1 cellular context compared by ENCODE assay signal in the genomic region with DNA sequence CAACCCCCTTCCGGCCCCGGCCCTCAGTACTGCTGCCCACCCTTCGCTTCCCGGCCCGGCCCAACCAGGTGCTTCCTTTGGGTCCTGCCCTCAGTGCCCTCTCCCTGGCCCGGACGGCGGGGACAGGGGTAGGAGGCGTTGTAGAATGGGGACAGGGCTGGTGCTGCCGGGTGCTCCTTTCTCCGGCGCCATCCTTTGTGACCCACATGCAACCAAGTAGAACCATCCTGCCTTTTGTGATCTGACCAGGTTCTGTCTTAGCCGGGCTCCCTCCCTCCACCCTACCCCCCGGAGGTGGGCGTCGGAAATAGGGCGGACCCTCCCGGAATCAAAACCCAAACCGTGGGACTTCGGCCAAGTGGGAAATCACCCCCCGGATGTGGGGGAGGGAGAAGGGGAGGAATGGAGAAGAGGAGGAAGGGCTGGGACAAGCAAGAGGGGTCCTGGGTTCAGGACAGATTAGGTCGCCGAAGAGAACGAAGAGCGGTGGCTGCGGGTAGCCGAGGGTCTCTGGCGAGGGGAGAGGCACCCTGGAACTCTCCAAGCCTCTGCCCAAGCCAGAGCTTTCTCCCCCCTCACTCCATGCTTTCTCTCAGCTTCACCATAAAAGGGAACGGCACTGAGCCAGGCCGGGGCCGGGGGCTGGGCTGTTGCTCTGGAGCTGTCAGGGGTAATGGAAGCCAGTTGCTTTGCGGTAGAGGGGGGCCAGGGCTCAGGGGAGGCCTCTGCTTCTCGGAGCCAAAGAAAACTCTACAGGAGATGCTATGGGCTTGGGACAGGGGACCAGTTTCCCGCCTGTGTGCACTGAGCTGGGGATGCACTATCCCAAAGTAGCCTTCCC.
TF ChIP-seq lines count a peak whose summit lies in the region.

No MANE protein-coding gene starts in this region.

TF ChIP-seq in HepG2, 621 proteins besides CTCF, POLR2A, EP300 and RAD21 (continued from another document and continues in another):
- TF ChIP-seq, protein P1, sequence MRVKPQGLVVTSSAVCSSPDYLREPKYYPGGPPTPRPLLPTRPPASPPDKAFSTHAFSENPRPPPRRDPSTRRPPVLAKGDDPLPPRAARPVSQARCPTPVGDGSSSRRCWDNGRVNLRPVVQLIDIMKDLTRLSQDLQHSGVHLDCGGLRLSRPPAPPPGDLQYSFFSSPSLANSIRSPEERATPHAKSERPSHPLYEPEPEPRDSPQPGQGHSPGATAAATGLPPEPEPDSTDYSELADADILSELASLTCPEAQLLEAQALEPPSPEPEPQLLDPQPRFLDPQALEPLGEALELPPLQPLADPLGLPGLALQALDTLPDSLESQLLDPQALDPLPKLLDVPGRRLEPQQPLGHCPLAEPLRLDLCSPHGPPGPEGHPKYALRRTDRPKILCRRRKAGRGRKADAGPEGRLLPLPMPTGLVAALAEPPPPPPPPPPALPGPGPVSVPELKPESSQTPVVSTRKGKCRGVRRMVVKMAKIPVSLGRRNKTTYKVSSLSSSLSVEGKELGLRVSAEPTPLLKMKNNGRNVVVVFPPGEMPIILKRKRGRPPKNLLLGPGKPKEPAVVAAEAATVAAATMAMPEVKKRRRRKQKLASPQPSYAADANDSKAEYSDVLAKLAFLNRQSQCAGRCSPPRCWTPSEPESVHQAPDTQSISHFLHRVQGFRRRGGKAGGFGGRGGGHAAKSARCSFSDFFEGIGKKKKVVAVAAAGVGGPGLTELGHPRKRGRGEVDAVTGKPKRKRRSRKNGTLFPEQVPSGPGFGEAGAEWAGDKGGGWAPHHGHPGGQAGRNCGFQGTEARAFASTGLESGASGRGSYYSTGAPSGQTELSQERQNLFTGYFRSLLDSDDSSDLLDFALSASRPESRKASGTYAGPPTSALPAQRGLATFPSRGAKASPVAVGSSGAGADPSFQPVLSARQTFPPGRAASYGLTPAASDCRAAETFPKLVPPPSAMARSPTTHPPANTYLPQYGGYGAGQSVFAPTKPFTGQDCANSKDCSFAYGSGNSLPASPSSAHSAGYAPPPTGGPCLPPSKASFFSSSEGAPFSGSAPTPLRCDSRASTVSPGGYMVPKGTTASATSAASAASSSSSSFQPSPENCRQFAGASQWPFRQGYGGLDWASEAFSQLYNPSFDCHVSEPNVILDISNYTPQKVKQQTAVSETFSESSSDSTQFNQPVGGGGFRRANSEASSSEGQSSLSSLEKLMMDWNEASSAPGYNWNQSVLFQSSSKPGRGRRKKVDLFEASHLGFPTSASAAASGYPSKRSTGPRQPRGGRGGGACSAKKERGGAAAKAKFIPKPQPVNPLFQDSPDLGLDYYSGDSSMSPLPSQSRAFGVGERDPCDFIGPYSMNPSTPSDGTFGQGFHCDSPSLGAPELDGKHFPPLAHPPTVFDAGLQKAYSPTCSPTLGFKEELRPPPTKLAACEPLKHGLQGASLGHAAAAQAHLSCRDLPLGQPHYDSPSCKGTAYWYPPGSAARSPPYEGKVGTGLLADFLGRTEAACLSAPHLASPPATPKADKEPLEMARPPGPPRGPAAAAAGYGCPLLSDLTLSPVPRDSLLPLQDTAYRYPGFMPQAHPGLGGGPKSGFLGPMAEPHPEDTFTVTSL (CRISPR knock-in tag; IDR thresholded peaks at IDR 0.05; ENCODE audit: borderline replicate concordance): peak; percentile 15; the same call in 1 of the 2 replicates
- TF ChIP-seq STAG1 (CRISPR knock-in tag; IDR thresholded peaks at IDR 0.05) (no peak), ZSCAN22 (CRISPR knock-in tag; IDR thresholded peaks at IDR 0.05) (no peak), ZNF224 (CRISPR knock-in tag; IDR thresholded peaks at IDR 0.05) (0 out of 2 replicates have a peak, but pooled peaks have one; percentile 2), MZF1 (CRISPR knock-in tag; IDR thresholded peaks at IDR 0.05; ENCODE audit: borderline replicate concordance) (no peak), ZNF256 (CRISPR knock-in tag; conservative IDR thresholded peaks at IDR 0.05) (no peak), RORA (CRISPR knock-in tag; IDR thresholded peaks at IDR 0.05) (no peak), ZFP1 (CRISPR knock-in tag; IDR thresholded peaks at IDR 0.05) (no peak), ZSCAN20 (CRISPR knock-in tag; IDR thresholded peaks at IDR 0.05; ENCODE audit: borderline replicate concordance) (no peak), SNAI1 (CRISPR knock-in tag; IDR thresholded peaks at IDR 0.05; ENCODE audit: borderline replicate concordance) (no peak), ZNF34 (CRISPR knock-in tag; IDR thresholded peaks at IDR 0.05; ENCODE audit: borderline replicate concordance) (no peak), MYC (CRISPR knock-in tag; IDR thresholded peaks at IDR 0.05; ENCODE audit: borderline replicate concordance) (peak; percentile 5; the same call in 1 of the 2 replicates), ZNF350 (CRISPR knock-in tag; IDR thresholded peaks at IDR 0.05; ENCODE audit: borderline replicate concordance, low read depth) (no peak), ZNF670 (CRISPR knock-in tag; IDR thresholded peaks at IDR 0.05; ENCODE audit: borderline replicate concordance) (no peak; the same call in 1 of the 2 replicates), HNF4G (IDR thresholded peaks at IDR 0.05; ENCODE audit: borderline replicate concordance, low read depth, low read length) (no peak), HNF4G (CRISPR knock-in tag; IDR thresholded peaks at IDR 0.05; ENCODE audit: borderline replicate concordance, low read depth) (no peak; the same call in 1 of the 2 replicates), PHF21A (CRISPR knock-in tag; IDR thresholded peaks at IDR 0.05) (no peak), CCAR2 (optimal IDR thresholded peaks at IDR 0.05; ENCODE audit: low read depth, low read length) (no peak), ZNF616 (CRISPR knock-in tag; IDR thresholded peaks at IDR 0.05; ENCODE audit: low read depth) (no peak), RFXAP (CRISPR knock-in tag; IDR thresholded peaks at IDR 0.05; ENCODE audit: borderline replicate concordance) (no peak), ZNF746 (CRISPR knock-in tag; IDR thresholded peaks at IDR 0.05) (peak; percentile 59; the same call in 1 of the 2 replicates), ZNF260 (CRISPR knock-in tag; IDR thresholded peaks at IDR 0.05; ENCODE audit: borderline replicate concordance, low read depth) (no peak)
- TF ChIP-seq, protein P2, sequence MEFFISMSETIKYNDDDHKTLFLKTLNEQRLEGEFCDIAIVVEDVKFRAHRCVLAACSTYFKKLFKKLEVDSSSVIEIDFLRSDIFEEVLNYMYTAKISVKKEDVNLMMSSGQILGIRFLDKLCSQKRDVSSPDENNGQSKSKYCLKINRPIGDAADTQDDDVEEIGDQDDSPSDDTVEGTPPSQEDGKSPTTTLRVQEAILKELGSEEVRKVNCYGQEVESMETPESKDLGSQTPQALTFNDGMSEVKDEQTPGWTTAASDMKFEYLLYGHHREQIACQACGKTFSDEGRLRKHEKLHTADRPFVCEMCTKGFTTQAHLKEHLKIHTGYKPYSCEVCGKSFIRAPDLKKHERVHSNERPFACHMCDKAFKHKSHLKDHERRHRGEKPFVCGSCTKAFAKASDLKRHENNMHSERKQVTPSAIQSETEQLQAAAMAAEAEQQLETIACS (CRISPR knock-in tag; IDR thresholded peaks at IDR 0.05): no peak
- TF ChIP-seq, protein P3, sequence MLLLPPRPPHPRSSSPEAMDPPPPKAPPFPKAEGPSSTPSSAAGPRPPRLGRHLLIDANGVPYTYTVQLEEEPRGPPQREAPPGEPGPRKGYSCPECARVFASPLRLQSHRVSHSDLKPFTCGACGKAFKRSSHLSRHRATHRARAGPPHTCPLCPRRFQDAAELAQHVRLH (CRISPR knock-in tag; IDR thresholded peaks at IDR 0.05; ENCODE audit: borderline replicate concordance, low read depth): peak; percentile 13; the same call in 1 of the 2 replicates
- TF ChIP-seq, protein P4, sequence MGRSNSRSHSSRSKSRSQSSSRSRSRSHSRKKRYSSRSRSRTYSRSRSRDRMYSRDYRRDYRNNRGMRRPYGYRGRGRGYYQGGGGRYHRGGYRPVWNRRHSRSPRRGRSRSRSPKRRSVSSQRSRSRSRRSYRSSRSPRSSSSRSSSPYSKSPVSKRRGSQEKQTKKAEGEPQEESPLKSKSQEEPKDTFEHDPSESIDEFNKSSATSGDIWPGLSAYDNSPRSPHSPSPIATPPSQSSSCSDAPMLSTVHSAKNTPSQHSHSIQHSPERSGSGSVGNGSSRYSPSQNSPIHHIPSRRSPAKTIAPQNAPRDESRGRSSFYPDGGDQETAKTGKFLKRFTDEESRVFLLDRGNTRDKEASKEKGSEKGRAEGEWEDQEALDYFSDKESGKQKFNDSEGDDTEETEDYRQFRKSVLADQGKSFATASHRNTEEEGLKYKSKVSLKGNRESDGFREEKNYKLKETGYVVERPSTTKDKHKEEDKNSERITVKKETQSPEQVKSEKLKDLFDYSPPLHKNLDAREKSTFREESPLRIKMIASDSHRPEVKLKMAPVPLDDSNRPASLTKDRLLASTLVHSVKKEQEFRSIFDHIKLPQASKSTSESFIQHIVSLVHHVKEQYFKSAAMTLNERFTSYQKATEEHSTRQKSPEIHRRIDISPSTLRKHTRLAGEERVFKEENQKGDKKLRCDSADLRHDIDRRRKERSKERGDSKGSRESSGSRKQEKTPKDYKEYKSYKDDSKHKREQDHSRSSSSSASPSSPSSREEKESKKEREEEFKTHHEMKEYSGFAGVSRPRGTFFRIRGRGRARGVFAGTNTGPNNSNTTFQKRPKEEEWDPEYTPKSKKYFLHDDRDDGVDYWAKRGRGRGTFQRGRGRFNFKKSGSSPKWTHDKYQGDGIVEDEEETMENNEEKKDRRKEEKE (IDR thresholded peaks at IDR 0.05): no peak
- TF ChIP-seq, protein P5, sequence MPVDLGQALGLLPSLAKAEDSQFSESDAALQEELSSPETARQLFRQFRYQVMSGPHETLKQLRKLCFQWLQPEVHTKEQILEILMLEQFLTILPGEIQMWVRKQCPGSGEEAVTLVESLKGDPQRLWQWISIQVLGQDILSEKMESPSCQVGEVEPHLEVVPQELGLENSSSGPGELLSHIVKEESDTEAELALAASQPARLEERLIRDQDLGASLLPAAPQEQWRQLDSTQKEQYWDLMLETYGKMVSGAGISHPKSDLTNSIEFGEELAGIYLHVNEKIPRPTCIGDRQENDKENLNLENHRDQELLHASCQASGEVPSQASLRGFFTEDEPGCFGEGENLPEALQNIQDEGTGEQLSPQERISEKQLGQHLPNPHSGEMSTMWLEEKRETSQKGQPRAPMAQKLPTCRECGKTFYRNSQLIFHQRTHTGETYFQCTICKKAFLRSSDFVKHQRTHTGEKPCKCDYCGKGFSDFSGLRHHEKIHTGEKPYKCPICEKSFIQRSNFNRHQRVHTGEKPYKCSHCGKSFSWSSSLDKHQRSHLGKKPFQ (CRISPR knock-in tag; IDR thresholded peaks at IDR 0.05; ENCODE audit: insufficient replicate concordance): no peak
- TF ChIP-seq, protein P6, sequence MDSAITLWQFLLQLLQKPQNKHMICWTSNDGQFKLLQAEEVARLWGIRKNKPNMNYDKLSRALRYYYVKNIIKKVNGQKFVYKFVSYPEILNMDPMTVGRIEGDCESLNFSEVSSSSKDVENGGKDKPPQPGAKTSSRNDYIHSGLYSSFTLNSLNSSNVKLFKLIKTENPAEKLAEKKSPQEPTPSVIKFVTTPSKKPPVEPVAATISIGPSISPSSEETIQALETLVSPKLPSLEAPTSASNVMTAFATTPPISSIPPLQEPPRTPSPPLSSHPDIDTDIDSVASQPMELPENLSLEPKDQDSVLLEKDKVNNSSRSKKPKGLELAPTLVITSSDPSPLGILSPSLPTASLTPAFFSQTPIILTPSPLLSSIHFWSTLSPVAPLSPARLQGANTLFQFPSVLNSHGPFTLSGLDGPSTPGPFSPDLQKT (CRISPR knock-in tag; IDR thresholded peaks at IDR 0.05; ENCODE audit: borderline replicate concordance): no peak
- TF ChIP-seq, protein P7, sequence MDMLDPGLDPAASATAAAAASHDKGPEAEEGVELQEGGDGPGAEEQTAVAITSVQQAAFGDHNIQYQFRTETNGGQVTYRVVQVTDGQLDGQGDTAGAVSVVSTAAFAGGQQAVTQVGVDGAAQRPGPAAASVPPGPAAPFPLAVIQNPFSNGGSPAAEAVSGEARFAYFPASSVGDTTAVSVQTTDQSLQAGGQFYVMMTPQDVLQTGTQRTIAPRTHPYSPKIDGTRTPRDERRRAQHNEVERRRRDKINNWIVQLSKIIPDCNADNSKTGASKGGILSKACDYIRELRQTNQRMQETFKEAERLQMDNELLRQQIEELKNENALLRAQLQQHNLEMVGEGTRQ (IDR thresholded peaks at IDR 0.05; ENCODE audit: low read depth, low read length): no peak
- TF ChIP-seq, protein P7 (CRISPR knock-in tag; IDR thresholded peaks at IDR 0.05; ENCODE audit: borderline replicate concordance): no peak; the same call in 1 of the 2 replicates
- TF ChIP-seq, protein P8, sequence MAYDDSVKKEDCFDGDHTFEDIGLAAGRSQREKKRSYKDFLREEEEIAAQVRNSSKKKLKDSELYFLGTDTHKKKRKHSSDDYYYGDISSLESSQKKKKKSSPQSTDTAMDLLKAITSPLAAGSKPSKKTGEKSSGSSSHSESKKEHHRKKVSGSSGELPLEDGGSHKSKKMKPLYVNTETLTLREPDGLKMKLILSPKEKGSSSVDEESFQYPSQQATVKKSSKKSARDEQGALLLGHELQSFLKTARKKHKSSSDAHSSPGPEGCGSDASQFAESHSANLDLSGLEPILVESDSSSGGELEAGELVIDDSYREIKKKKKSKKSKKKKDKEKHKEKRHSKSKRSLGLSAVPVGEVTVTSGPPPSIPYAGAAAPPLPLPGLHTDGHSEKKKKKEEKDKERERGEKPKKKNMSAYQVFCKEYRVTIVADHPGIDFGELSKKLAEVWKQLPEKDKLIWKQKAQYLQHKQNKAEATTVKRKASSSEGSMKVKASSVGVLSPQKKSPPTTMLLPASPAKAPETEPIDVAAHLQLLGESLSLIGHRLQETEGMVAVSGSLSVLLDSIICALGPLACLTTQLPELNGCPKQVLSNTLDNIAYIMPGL (CRISPR knock-in tag; IDR thresholded peaks at IDR 0.05; ENCODE audit: borderline replicate concordance in 1 of 2, low read depth in 1 of 2): no peak; a peak in 1 of 4 replicates
- TF ChIP-seq, protein P9, sequence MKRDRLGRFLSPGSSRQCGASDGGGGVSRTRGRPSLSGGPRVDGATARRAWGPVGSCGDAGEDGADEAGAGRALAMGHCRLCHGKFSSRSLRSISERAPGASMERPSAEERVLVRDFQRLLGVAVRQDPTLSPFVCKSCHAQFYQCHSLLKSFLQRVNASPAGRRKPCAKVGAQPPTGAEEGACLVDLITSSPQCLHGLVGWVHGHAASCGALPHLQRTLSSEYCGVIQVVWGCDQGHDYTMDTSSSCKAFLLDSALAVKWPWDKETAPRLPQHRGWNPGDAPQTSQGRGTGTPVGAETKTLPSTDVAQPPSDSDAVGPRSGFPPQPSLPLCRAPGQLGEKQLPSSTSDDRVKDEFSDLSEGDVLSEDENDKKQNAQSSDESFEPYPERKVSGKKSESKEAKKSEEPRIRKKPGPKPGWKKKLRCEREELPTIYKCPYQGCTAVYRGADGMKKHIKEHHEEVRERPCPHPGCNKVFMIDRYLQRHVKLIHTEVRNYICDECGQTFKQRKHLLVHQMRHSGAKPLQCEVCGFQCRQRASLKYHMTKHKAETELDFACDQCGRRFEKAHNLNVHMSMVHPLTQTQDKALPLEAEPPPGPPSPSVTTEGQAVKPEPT (CRISPR knock-in tag; IDR thresholded peaks at IDR 0.05; ENCODE audit: low read depth): no peak
- TF ChIP-seq, protein P10, sequence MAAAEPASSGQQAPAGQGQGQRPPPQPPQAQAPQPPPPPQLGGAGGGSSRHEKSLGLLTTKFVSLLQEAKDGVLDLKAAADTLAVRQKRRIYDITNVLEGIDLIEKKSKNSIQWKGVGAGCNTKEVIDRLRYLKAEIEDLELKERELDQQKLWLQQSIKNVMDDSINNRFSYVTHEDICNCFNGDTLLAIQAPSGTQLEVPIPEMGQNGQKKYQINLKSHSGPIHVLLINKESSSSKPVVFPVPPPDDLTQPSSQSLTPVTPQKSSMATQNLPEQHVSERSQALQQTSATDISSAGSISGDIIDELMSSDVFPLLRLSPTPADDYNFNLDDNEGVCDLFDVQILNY (CRISPR knock-in tag; conservative IDR thresholded peaks at IDR 0.05): no peak
